In genomic region chr7:66591801-66592596, GRCh38 we compare ENCODE assay signal across 8 cellular contexts. TPM values are rescaled to one million over a fixed set of nuclear protein-coding genes. Genes with fewer than 3 reads are reported as not detected.
DNase-seq lines count a peak whose midpoint lies in the region; FAIRE-seq and TF ChIP-seq lines count a peak whose summit lies in the region.

No MANE protein-coding gene starts in this region.

- peaks cover 24 to 29% of the 10 kb centered on the region in 2 experiments for H3K9me3 Mint-ChIP-seq in H9

- peaks cover 14 to 37% (median 26%) of the 10 kb centered on the region in 3 experiments for H3K36me3 Mint-ChIP-seq in H9 (ENCODE audit: insufficient read depth in 1 of 3, low read depth in 3 of 3)

- H3K56ac ChIP-seq in H9 (ENCODE audit: insufficient read length, low read depth, low read length) = no peak overlapping the region

- no peak overlapping the region for H2BK5ac ChIP-seq in H9 (ENCODE audit: insufficient read length, low read length)
- H2BK5ac ChIP-seq in neuronal stem cell (ENCODE audit: low read length) = peak overlapping the region; percentile 95

- H2BK15ac ChIP-seq in H9 (ENCODE audit: low read depth, low read length) (no peak overlapping the region), neuronal stem cell (ENCODE audit: low read length) (peak overlapping the region; percentile 81)

- peak overlapping the region; percentile 30 for H3K9ac ChIP-seq in H9 (ENCODE audit: extremely low read depth, insufficient read length, low read length)
- H3K9ac ChIP-seq in neuronal stem cell (ENCODE audit: low read depth, low read length, poor library complexity) = peak overlapping the region; percentile 100
- peak overlapping the region; percentile 84 to 96 (median 95) for H3K9ac ChIP-seq in subcutaneous abdominal adipose tissue (ENCODE audit: low read length in 5 of 5)

- WGBS in H9 (ENCODE audit: extremely low coverage, insufficient read length, low lambda C conversion rate) = no CpG with 5 or more reads among the region's 83 CpGs
- no CpG with 5 or more reads among the region's 83 CpGs for WGBS in neuronal stem cell (ENCODE audit: extremely low coverage in 2 of 2, insufficient read length in 2 of 2, insufficient replicate concordance in 1 of 2), 2 donors

- peaks cover 8% of the 10 kb centered on the region for H3K23me2 ChIP-seq in H9 (ENCODE audit: insufficient read length, low read depth, low read length, poor library complexity, severe bottlenecking)

- no peak overlapping the region for H2BK20ac ChIP-seq in H9 (ENCODE audit: low read depth, low read length, poor library complexity, severe bottlenecking)

- no peak overlapping the region for H4K5ac ChIP-seq in H9 (ENCODE audit: insufficient read length, low read depth, low read length)

- H4K8ac ChIP-seq in H9 (replicated peaks; ENCODE audit: insufficient read length, low read depth, low read length) (no peak overlapping the region), neuronal stem cell (ENCODE audit: low read depth, low read length) (no peak overlapping the region)

- FAIRE-seq in frontal cortex (lab: Jason Lieb, UNC) = no peak

- DNase-seq in G401 (ENCODE audit: low spot score) = peak; percentile 97
- peak; percentile 91 for DNase-seq in H9
- peak; percentile 94 for DNase-seq in M059J (ENCODE audit: low read depth)
- DNase-seq in SHP77 (lab: John Stamatoyannopoulos, UW) = peak; percentile 95 to 98
- peak; percentile 60 to 82 (median 77) for DNase-seq in activated naive CD4-positive, alpha-beta T cell (lab: John Stamatoyannopoulos, UW)
- DNase-seq in frontal cortex (ENCODE audit: low spot score in 2 of 2) = peak; percentile 85 to 86
- peak; percentile 76 for DNase-seq in neuronal stem cell (ENCODE audit: low spot score)

- peaks cover 19 to 26% of the 10 kb centered on the region in 2 experiments for H3K4me1 Mint-ChIP-seq in H9

- peaks cover 28% of the 10 kb centered on the region; the same call in 1 of the 2 replicates for H3K79me2 ChIP-seq in H9 (ENCODE audit: insufficient read depth, low read length)

- in situ Hi-C loops in G401 (cut with HindIII; ENCODE audit: low sequenced_read_pairs) = no loop called here

- H3K9me3 ChIP-seq in H9 (ENCODE audit: control insufficient read depth, low read depth, low read length) = no peaks in the 10 kb centered on the region
- H3K9me3 ChIP-seq in neuronal stem cell (replicated peaks in 1 of 2; ENCODE audit: control insufficient read depth in 2 of 2, insufficient read depth in 1 of 2, low read depth in 1 of 2, low read length in 2 of 2) = no peaks in the 10 kb centered on the region
- H3K9me3 ChIP-seq in subcutaneous abdominal adipose tissue (ENCODE audit: control insufficient read depth in 5 of 5, low read length in 5 of 5) = no peaks in the 10 kb centered on the region

- H3K27me3 ChIP-seq in H9 (ENCODE audit: insufficient read depth, low read length) (no peaks in the 10 kb centered on the region), neuronal stem cell (ENCODE audit: control insufficient read depth in 3 of 3, insufficient read depth in 3 of 3, low read depth in 1 of 3, low read length in 3 of 3) (no peaks in the 10 kb centered on the region), subcutaneous abdominal adipose tissue (ENCODE audit: control insufficient read depth in 5 of 5, insufficient read depth in 4 of 5, low read length in 5 of 5) (no peaks in the 10 kb centered on the region)

- no peak overlapping the region for H3T11ph ChIP-seq in H9 (ENCODE audit: low read length)

- no peak overlapping the region for H2BK120ac ChIP-seq in H9 (ENCODE audit: low read depth, low read length, poor library complexity, severe bottlenecking)
- no peak overlapping the region for H2BK120ac ChIP-seq in neuronal stem cell (ENCODE audit: low read depth, low read length)

- no peaks in the 10 kb centered on the region for H3K79me1 ChIP-seq in H9 (ENCODE audit: insufficient read depth, low read depth, low read length, poor library complexity, severe bottlenecking)
- peaks cover 9% of the 10 kb centered on the region for H3K79me1 ChIP-seq in neuronal stem cell (ENCODE audit: low read depth, low read length)

- H4K91ac ChIP-seq in H9 (ENCODE audit: insufficient read length, low read depth, low read length) (no peak overlapping the region), neuronal stem cell (ENCODE audit: low read depth, low read length, poor library complexity) (no peak overlapping the region)

- peak overlapping the region; percentile 97 to 99 (median 99) for H3K27ac Mint-ChIP-seq in H9

- peak overlapping the region; percentile 93 to 96 for H3K4me3 Mint-ChIP-seq in H9

- H2AK5ac ChIP-seq in H9 (ENCODE audit: insufficient read length, low read length) (no peak overlapping the region), neuronal stem cell (ENCODE audit: low read depth, low read length) (peak overlapping the region; percentile 97)

- H3K4me1 ChIP-seq in H9 (ENCODE audit: insufficient read depth, low read length) = peaks cover 2% of the 10 kb centered on the region; the same call in 1 of the 2 replicates
- peaks cover 2 to 3% of the 10 kb centered on the region in 2 donors for H3K4me1 ChIP-seq in neuronal stem cell (ENCODE audit: control insufficient read depth in 2 of 2, insufficient read depth in 1 of 2, low read depth in 1 of 2, low read length in 2 of 2)
- peaks cover 1 to 41% (median 41%) of the 10 kb centered on the region in 5 donors for H3K4me1 ChIP-seq in subcutaneous abdominal adipose tissue (ENCODE audit: control insufficient read depth in 5 of 5, insufficient read depth in 5 of 5, low read length in 5 of 5)

- peak overlapping the region; percentile 77 to 98 for H3K4me3 ChIP-seq in neuronal stem cell (ENCODE audit: low read length in 2 of 2)
- peak overlapping the region; percentile 70 to 93 (median 83) for H3K4me3 ChIP-seq in subcutaneous abdominal adipose tissue (ENCODE audit: low read depth in 1 of 5, low read length in 5 of 5)

- no peak overlapping the region for H2BK12ac ChIP-seq in H9 (ENCODE audit: insufficient read length, low read depth, low read length)
- H2BK12ac ChIP-seq in neuronal stem cell (ENCODE audit: low read length) = no peak overlapping the region

- H3K36me3 ChIP-seq in neuronal stem cell (replicated peaks in 1 of 2; ENCODE audit: control insufficient read depth in 2 of 2, insufficient read depth in 2 of 2, low read length in 2 of 2) (peaks cover 0 to 13% of the 10 kb centered on the region in 2 donors), subcutaneous abdominal adipose tissue (ENCODE audit: control insufficient read depth in 5 of 5, insufficient read depth in 5 of 5, low read length in 5 of 5) (no peaks in the 10 kb centered on the region)

- no peak for TF ChIP-seq CTCF in H9 (conservative IDR thresholded peaks at IDR 0.05)

- H2AFZ ChIP-seq in H9 (ENCODE audit: low read length) (no peak overlapping the region), neuronal stem cell (ENCODE audit: low read length) (peak overlapping the region; percentile 92)

- H3K14ac ChIP-seq in H9 (ENCODE audit: insufficient read depth, low read length) (peak overlapping the region; percentile 57), neuronal stem cell (ENCODE audit: low read length) (peak overlapping the region; percentile 94)

- H3K4me2 ChIP-seq in H9 (ENCODE audit: insufficient read depth, insufficient read length, low read length) = peak overlapping the region; percentile 3
- H3K4me2 ChIP-seq in neuronal stem cell (ENCODE audit: insufficient read depth, low read length, poor library complexity, severe bottlenecking) = peak overlapping the region; percentile 98

- no peaks in the 10 kb centered on the region for H4K20me1 ChIP-seq in H9 (ENCODE audit: control insufficient read depth, insufficient read depth, insufficient read length)

- peaks cover 1% of the 10 kb centered on the region; the same call in 1 of the 2 replicates for H3K27me3 Mint-ChIP-seq in H9 (ENCODE audit: low read depth)

- no peak overlapping the region for H3K27ac ChIP-seq in H9 (ENCODE audit: insufficient read length, low read depth, low read length)
- H3K27ac ChIP-seq in neuronal stem cell (replicated peaks; ENCODE audit: low read length) = peak overlapping the region; percentile 93
- peak overlapping the region; percentile 99 for H3K27ac ChIP-seq in subcutaneous abdominal adipose tissue (ENCODE audit: low read depth, low read length)

- H3K18ac ChIP-seq in H9 (ENCODE audit: insufficient read length, low read depth, low read length) (peak overlapping the region; percentile 74), neuronal stem cell (ENCODE audit: low read length) (peak overlapping the region; percentile 99)

- no peak overlapping the region for H3K23ac ChIP-seq in H9 (ENCODE audit: insufficient read length, low read depth, low read length)
- H3K23ac ChIP-seq in neuronal stem cell (ENCODE audit: low read depth, low read length, poor library complexity) = peak overlapping the region; percentile 100

- H3K4ac ChIP-seq in H9 (ENCODE audit: low read depth, low read length) (no peak overlapping the region), neuronal stem cell (ENCODE audit: low read length) (peak overlapping the region; percentile 53)

RNA-seq across cellular contexts. Expression of gene KCTD7, which starts 36.7 kb away (rescaled TPM):
- total RNA-seq in G401 (2014; rRNA removed; shearing (Covaris generic)) = 6.9 and 9.1 TPM in 2 replicates
- total RNA-seq in H9 (2021) (8.9 and 10.0 TPM in 2 replicates), frontal cortex (33.8 TPM)
- total RNA-seq in M059J (2014; rRNA removed; shearing (Covaris generic)) = 6.5 and 8.3 TPM in 2 replicates
- polyA plus RNA-seq in neuronal stem cell (2013, experiment 1 of 2) = 5.6 TPM
- 5.8 TPM for polyA plus RNA-seq in neuronal stem cell (2013, experiment 2 of 2)

Comparison
In these comparisons a context has a peak if more than half of its experiments do, and no peak if none do; other contexts are left out.
1. H3K9ac ChIP-seq: peak in every context shown above with its lines; median percentile 100 in neuronal stem cell; 95 in subcutaneous abdominal adipose tissue; 30 in H9.